In the genomic region with DNA sequence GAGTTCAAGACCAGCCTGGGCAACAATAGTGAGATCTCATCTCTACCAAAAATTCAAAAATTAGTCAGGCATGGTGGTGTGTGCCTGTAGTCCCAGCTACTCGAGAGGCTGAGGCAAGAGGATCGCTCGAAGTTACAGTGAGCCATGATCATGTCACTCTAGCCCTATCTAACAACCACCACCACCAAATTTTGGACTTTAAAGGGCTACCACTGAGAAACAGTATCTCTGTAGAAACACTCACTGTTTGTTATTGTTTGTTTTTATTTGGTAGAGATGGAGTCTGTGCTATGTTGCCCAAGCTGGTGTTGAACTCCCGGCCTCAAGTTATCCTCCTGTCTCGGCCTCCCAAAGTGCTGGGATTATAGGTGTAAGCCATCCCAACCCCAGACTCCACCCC, we compare ENCODE assay signal across 9 cellular contexts. TPM values are rescaled to one million over a fixed set of nuclear protein-coding genes. Genes with fewer than 3 reads are reported as not detected.
DNase-seq lines count a peak whose midpoint lies in the region; ATAC-seq and TF ChIP-seq lines count a peak whose summit lies in the region.
"Had no signal": no experiment of that assay in that cellular context is flagged by ENCODE, and none has a peak within 500 bp of the region (broad histone marks: within the 10 kb centered on the region; RNA-seq: fewer than 3 reads in every experiment).

No MANE protein-coding gene starts in this region.

- H2BK120ac ChIP-seq in IMR-90 (ENCODE audit: low read depth, low read length): peak overlapping the region; percentile 67

- TF ChIP-seq CTCF in IMR-90 (conservative IDR thresholded peaks at IDR 0.05; ENCODE audit: low read depth, low read length): no peak
- TF ChIP-seq CTCF in brain microvascular endothelial cell (IDR thresholded peaks at IDR 0.05; ENCODE audit: low read depth, low read length, missing control alignments): no peak

- ATAC-seq in IMR-90 (ENCODE audit: low read depth) (no peak), GM21447 (IDR thresholded peaks at IDR 0.05; ENCODE audit: unreplicated experiment) (no peak)
- ATAC-seq in natural killer cell treated with Interleukin-12 subunit alpha and Interleukin-12 subunit beta and Interleukin-15 and Interleukin-18, amount 100 ng/mL, for 72 hours: no peak

- no CpG with 5 or more reads among the region's 5 CpGs for WGBS in IMR-90 (ENCODE audit: extremely low coverage in 2 of 2, insufficient read length in 1 of 2), 2 experiments

- peaks cover 19 to 38% of the 10 kb centered on the region in 2 experiments for H3K79me1 ChIP-seq in IMR-90 (ENCODE audit: low read depth in 1 of 2, low read length in 2 of 2)

- H2BK5ac ChIP-seq in IMR-90 (ENCODE audit: low read depth, low read length, poor library complexity, severe bottlenecking): peak overlapping the region; percentile 78

- no peaks in the 10 kb centered on the region for H3K9me3 ChIP-seq in IMR-90 (ENCODE audit: control insufficient read depth, insufficient read depth, low read length)

- no peak for TF ChIP-seq RAD21 in IMR-90 (IDR thresholded peaks at IDR 0.05; ENCODE audit: low read length)

- peaks cover 7% of the 10 kb centered on the region for H3K36me3 Mint-ChIP-seq in natural killer cell treated with Interleukin-12 subunit alpha and Interleukin-12 subunit beta and Interleukin-15 and Interleukin-18, amount 100 ng/mL, for 72 hours

- no peak for TF ChIP-seq POLR2A in IMR-90 (IDR thresholded peaks at IDR 0.05; ENCODE audit: low read depth, low read length)

- H3K4me3 ChIP-seq in ACC112 (ENCODE audit: low read depth, low read length) (no peak overlapping the region), IMR-90 (ENCODE audit: insufficient read depth, low read depth, low read length) (no peak overlapping the region), brain microvascular endothelial cell (ENCODE audit: low read depth, low read length) (no peak overlapping the region)

- CTCF ChIA-PET in IMR-90 (lab: Yijun Ruan, JAX): no interaction called here

- no peaks in the 10 kb centered on the region for H3K9me3 Mint-ChIP-seq in natural killer cell treated with Interleukin-12 subunit alpha and Interleukin-12 subunit beta and Interleukin-15 and Interleukin-18, amount 100 ng/mL, for 72 hours

- H3K4ac ChIP-seq in IMR-90 (ENCODE audit: low read depth, low read length): peak overlapping the region; percentile 77

- no peak for DNase-seq in IMR-90
- DNase-seq in brain microvascular endothelial cell: no peak
- no peak for DNase-seq in natural killer cell treated with Interleukin-12 subunit alpha and Interleukin-12 subunit beta and Interleukin-15 and Interleukin-18, amount 100 ng/mL, for 72 hours (ENCODE audit: low spot score)
- no peak for DNase-seq in NCI-H345 treated with DMSO at 0.1 percent for 48 hours (lab: John Stamatoyannopoulos, UW; ENCODE audit: unreplicated experiment)
- no peak for DNase-seq in dedifferentiated amniotic fluid mesenchymal stem cell (ENCODE audit: extremely low spot score)
- DNase-seq in SKM-1 (lab: John Stamatoyannopoulos, UW; ENCODE audit: unreplicated experiment): no peak
- DNase-seq: NCI-H526 had no signal

- no peaks in the 10 kb centered on the region for H3K27me3 Mint-ChIP-seq in natural killer cell treated with Interleukin-12 subunit alpha and Interleukin-12 subunit beta and Interleukin-15 and Interleukin-18, amount 100 ng/mL, for 72 hours

- H4K20me1 ChIP-seq in IMR-90 (ENCODE audit: insufficient read depth, low read length): no peaks in the 10 kb centered on the region

- peaks cover 30% of the 10 kb centered on the region for H3K4me1 ChIP-seq in ACC112 (ENCODE audit: control insufficient read depth, insufficient read depth, low read length, unreplicated experiment)
- peaks cover 10% of the 10 kb centered on the region for H3K4me1 ChIP-seq in IMR-90 (ENCODE audit: control insufficient read depth, insufficient read depth, low read length)

- H2AFZ ChIP-seq in ACC112 (ENCODE audit: low read length, unreplicated experiment) (peak overlapping the region; percentile 77), IMR-90 (replicated peaks; ENCODE audit: low read length, poor library complexity) (no peak overlapping the region)

- peak overlapping the region; percentile 60; the same call in 1 of the 2 replicates for H2BK20ac ChIP-seq in IMR-90 (ENCODE audit: low read depth, low read length)

- in situ Hi-C loops in IMR-90 (cut with MboI; ENCODE audit: low sequenced_read_pairs): no loop called here
- in situ Hi-C loops in brain microvascular endothelial cell (cut with HindIII; ENCODE audit: low pct_ligation_motif_present, low sequenced_read_pairs): loop anchor here (25.0 kb wide), 1 partner anchor 102 kb away; no protein-coding TSS in a partner anchor

- peak overlapping the region; percentile 62; the same call in 1 of the 2 replicates for H3K23ac ChIP-seq in IMR-90 (ENCODE audit: low read depth, low read length)

- BruUV-seq in IMR-90 (replicated peaks; lab: Mats Ljungman, UMichigan): no TSS peak

- H3K36me3 ChIP-seq in ACC112 (ENCODE audit: insufficient read depth, low read length) (no peaks in the 10 kb centered on the region), IMR-90 (ENCODE audit: control insufficient read depth, insufficient read depth, low read length) (peaks cover under 1% of the 10 kb centered on the region), brain microvascular endothelial cell (replicated peaks) (peaks cover 2% of the 10 kb centered on the region)

- peak overlapping the region; percentile 75; the same call in 2 of the 3 replicates for H2BK15ac ChIP-seq in IMR-90 (ENCODE audit: low read depth, low read length)

- H3K18ac ChIP-seq in IMR-90 (ENCODE audit: low read depth, low read length): no peak overlapping the region

- peak overlapping the region; percentile 33 for H2AK9ac ChIP-seq in IMR-90 (replicated peaks; ENCODE audit: low read depth, low read length, poor library complexity)

- H3K9ac ChIP-seq in IMR-90 (ENCODE audit: low read depth, low read length): no peak overlapping the region

- H3K4me1 Mint-ChIP-seq in natural killer cell treated with Interleukin-12 subunit alpha and Interleukin-12 subunit beta and Interleukin-15 and Interleukin-18, amount 100 ng/mL, for 72 hours (ENCODE audit: low read depth in 2 of 2): peaks cover 42 to 45% of the 10 kb centered on the region in 2 donors

- peak overlapping the region; percentile 89 for H2AK5ac ChIP-seq in IMR-90 (ENCODE audit: low read depth, low read length)

- POLR2A ChIA-PET in IMR-90 (lab: Charles Lee; ENCODE audit: unreplicated experiment): no interaction called here

- dilution Hi-C loops in IMR-90 (cut with HindIII; ENCODE audit: low sequenced_read_pairs, unreplicated experiment): no loop called here

- H4K5ac ChIP-seq in IMR-90 (ENCODE audit: low read depth, low read length): no peak overlapping the region

- H3K56ac ChIP-seq in IMR-90 (ENCODE audit: extremely low read depth, insufficient read depth, low read length): no peak overlapping the region

- peak overlapping the region in 1 of 2 experiments; percentile 57; a peak in 2 of 4 replicates for H4K8ac ChIP-seq in IMR-90 (ENCODE audit: low read depth in 2 of 2, low read length in 2 of 2)

- no peaks in the 10 kb centered on the region for H3K27me3 ChIP-seq in ACC112 (ENCODE audit: insufficient read depth, low read length)
- H3K27me3 ChIP-seq in IMR-90 (ENCODE audit: control insufficient read depth, insufficient read depth, low read length): no peaks in the 10 kb centered on the region
- H3K27me3 ChIP-seq in brain microvascular endothelial cell (replicated peaks): no peaks in the 10 kb centered on the region

- peak overlapping the region; percentile 35; the same call in 1 of the 2 replicates for H4K91ac ChIP-seq in IMR-90 (ENCODE audit: insufficient read depth, low read depth, low read length)

- peak overlapping the region; percentile 12; the same call in 1 of the 2 replicates for H3K14ac ChIP-seq in IMR-90 (replicated peaks; ENCODE audit: low read depth, low read length)

- peaks cover 15% of the 10 kb centered on the region for H3K9me1 ChIP-seq in IMR-90 (ENCODE audit: insufficient read depth, low read length)

- H3K79me2 ChIP-seq in ACC112 (ENCODE audit: control insufficient read depth, insufficient read depth, low read length, unreplicated experiment): peaks cover 34% of the 10 kb centered on the region

- H3K27ac ChIP-seq in ACC112 (ENCODE audit: low read depth, low read length): peak overlapping the region; percentile 80
- H3K27ac ChIP-seq in IMR-90 (ENCODE audit: insufficient read depth, low read length): peak overlapping the region; percentile 37; the same call in 1 of the 2 replicates
- peak overlapping the region; percentile 83 for H3K27ac ChIP-seq in brain microvascular endothelial cell

- peak overlapping the region; percentile 97 to 100 for H3K27ac Mint-ChIP-seq in natural killer cell treated with Interleukin-12 subunit alpha and Interleukin-12 subunit beta and Interleukin-15 and Interleukin-18, amount 100 ng/mL, for 72 hours

- no peak overlapping the region for H3K4me2 ChIP-seq in IMR-90 (ENCODE audit: low read depth, low read length)

- H3K4me3 Mint-ChIP-seq in natural killer cell treated with Interleukin-12 subunit alpha and Interleukin-12 subunit beta and Interleukin-15 and Interleukin-18, amount 100 ng/mL, for 72 hours: peak overlapping the region; percentile 84

- intact Hi-C loops in IMR-90 (cut with micrococcal nuclease): loop anchor here (2.0 kb wide), 1 partner anchor 23 kb away; the partner anchor contains the start of gene RNF157

TF ChIP-seq in IMR-90, 13 proteins besides CTCF, POLR2A, EP300 and RAD21 (continues in another document):
- no peak for TF ChIP-seq RCOR1 (IDR thresholded peaks at IDR 0.05; ENCODE audit: insufficient replicate concordance, low read length)

RNA-seq across cellular contexts. Expression of gene UBALD2, which starts 1.3 kb away (rescaled TPM):
- 0.90 and 1.4 TPM in 2 replicates for total RNA-seq in IMR-90 (2012; rRNA removed)
- 12.1 and 19.9 TPM in 2 replicates for polyA plus RNA-seq in IMR-90 (2012; rRNA removed)
- polyA plus RNA-seq in IMR-90 (2012; cell fraction: cytosol; rRNA removed): 11.6 and 33.1 TPM in 2 replicates
- 14.2 and 21.7 TPM in 2 replicates for polyA plus RNA-seq in IMR-90 (2012; cell fraction: nucleus; rRNA removed; ENCODE audit: low replicate concordance)
- total RNA-seq in natural killer cell treated with Interleukin-12 subunit alpha and Interleukin-12 subunit beta and Interleukin-15 and Interleukin-18, amount 100 ng/mL, for 72 hours: 100 to 1,000 TPM; 216 to 262 TPM

RNA-seq across cellular contexts. Expression of gene RNF157, which starts 23.6 kb away (rescaled TPM):
- 0.54 and 0.83 TPM in 2 replicates for total RNA-seq in IMR-90 (2012; rRNA removed)
- 1.1 and 1.3 TPM in 2 replicates for polyA plus RNA-seq in IMR-90 (2012; rRNA removed)
- 0.56 and 0.93 TPM in 2 replicates for polyA plus RNA-seq in IMR-90 (2012; cell fraction: cytosol; rRNA removed)
- 0.74 and 1.1 TPM in 2 replicates for polyA plus RNA-seq in IMR-90 (2012; cell fraction: nucleus; rRNA removed; ENCODE audit: low replicate concordance)
- total RNA-seq in natural killer cell treated with Interleukin-12 subunit alpha and Interleukin-12 subunit beta and Interleukin-15 and Interleukin-18, amount 100 ng/mL, for 72 hours: 100 to 1,000 TPM in 1 of 2 donors, 10 to 100 TPM in 1; 46.6 to 124 TPM

RNA-seq across cellular contexts. Expression of gene QRICH2, which starts 44.2 kb away (rescaled TPM):
- 3.9 and 4.8 TPM in 2 replicates for total RNA-seq in IMR-90 (2012; rRNA removed)
- polyA plus RNA-seq in IMR-90 (2012; rRNA removed): 4.3 and 4.7 TPM in 2 replicates
- polyA plus RNA-seq in IMR-90 (2012; cell fraction: cytosol; rRNA removed): 1.5 and 2.8 TPM in 2 replicates
- 30.2 and 57.3 TPM in 2 replicates for polyA plus RNA-seq in IMR-90 (2012; cell fraction: nucleus; rRNA removed; ENCODE audit: low replicate concordance)
- 1 to 10 TPM; 4.1 to 5.9 TPM for total RNA-seq in natural killer cell treated with Interleukin-12 subunit alpha and Interleukin-12 subunit beta and Interleukin-15 and Interleukin-18, amount 100 ng/mL, for 72 hours

Comparison
In these comparisons a context has a peak if more than half of its experiments do, and no peak if none do; other contexts are left out.
1. RNA of gene UBALD2, which starts 1.3 kb away (total RNA-seq): 216 to 262 TPM in natural killer cell treated with Interleukin-12 subunit alpha and Interleukin-12 subunit beta and Interleukin-15 and Interleukin-18, amount 100 ng/mL, for 72 hours; 0.90 to 1.4 TPM in IMR-90; every median in the first group is over 10 times any median in the second.
2. RNA of gene RNF157, which starts 23.6 kb away (total RNA-seq): 46.6 to 124 TPM in natural killer cell treated with Interleukin-12 subunit alpha and Interleukin-12 subunit beta and Interleukin-15 and Interleukin-18, amount 100 ng/mL, for 72 hours; 0.54 to 0.83 TPM in IMR-90; every median in the first group is over 10 times any median in the second.
3. Peak in every context shown above with its lines, with median percentiles within 50 percentile points of each other: H3K27ac ChIP-seq.